20 cellular contexts compared by ENCODE assay signal in the genomic region with DNA sequence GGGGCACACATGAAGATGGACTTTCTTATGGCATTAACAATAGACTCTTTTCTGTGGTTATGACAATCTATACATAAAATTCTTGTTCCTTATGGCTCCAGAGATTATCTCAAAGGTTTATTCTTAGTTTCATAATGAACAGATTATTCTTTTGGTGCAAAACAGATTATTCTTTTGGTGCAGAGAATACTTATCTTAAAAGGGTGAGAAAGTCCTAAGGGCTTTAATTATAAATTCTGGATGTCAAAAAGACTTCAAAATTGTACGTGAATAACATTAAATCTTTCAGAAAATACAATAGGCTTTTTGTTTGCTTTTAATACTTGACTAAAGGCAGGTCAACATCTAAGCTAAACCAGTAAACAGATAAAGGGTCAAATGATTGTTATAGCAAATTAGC.
"Had no signal": no experiment of that assay in that cellular context is flagged by ENCODE, and none has a peak within 500 bp of the region (broad histone marks: within the 10 kb centered on the region; RNA-seq: fewer than 3 reads in every experiment).

No MANE protein-coding gene starts in this region.

- H3K27me3 Mint-ChIP-seq: dendritic cell treated with granulocyte-macrophage colony-stimulating factor and Interleukin-4, amounts not matched to agents 40 ng/mL and 50 ng/mL, for 4 days; effector memory CD8-positive, alpha-beta T cell; naive B cell had no signal

- H3K4me3 Mint-ChIP-seq: dendritic cell treated with granulocyte-macrophage colony-stimulating factor and Interleukin-4, amounts not matched to agents 40 ng/mL and 50 ng/mL, for 4 days; effector memory CD8-positive, alpha-beta T cell; endodermal cell; mesothelial cell of epicardium; naive B cell had no signal

- DNase-seq: colonic mucosa; cortex of kidney; effector CD8-positive, alpha-beta T cell; effector memory CD8-positive, alpha-beta T cell; endodermal cell; foreskin keratinocyte; gastrocnemius medialis; glutamatergic neuron; head of caudate nucleus; heart right ventricle; hippocampal formation; left cardiac atrium; left lung; left ventricle myocardium superior; lower lobe of right lung; mesenchymal stem cell; mucosa of descending colon; naive B cell had no signal

- H3K4me1 Mint-ChIP-seq: endodermal cell, mesothelial cell of epicardium, naive B cell had no signal

- H3K9me3 Mint-ChIP-seq: dendritic cell treated with granulocyte-macrophage colony-stimulating factor and Interleukin-4, amounts not matched to agents 40 ng/mL and 50 ng/mL, for 4 days; effector memory CD8-positive, alpha-beta T cell had no signal

- H3K27ac Mint-ChIP-seq: dendritic cell treated with granulocyte-macrophage colony-stimulating factor and Interleukin-4, amounts not matched to agents 40 ng/mL and 50 ng/mL, for 4 days; effector memory CD8-positive, alpha-beta T cell; endodermal cell; mesothelial cell of epicardium; naive B cell had no signal
